ENCODE assay signal across 2 cellular contexts in genomic region chr4:142416711-142417275, GRCh38.
TF ChIP-seq lines count a peak whose summit lies in the region.

No MANE protein-coding gene starts in this region.

TF ChIP-seq in SK-N-SH, 30 proteins besides CTCF, POLR2A, EP300 and RAD21 (continued from another document):
- TF ChIP-seq YY1 (IDR thresholded peaks at IDR 0.05; ENCODE audit: low read depth) = no peak
- no peak for TF ChIP-seq CHD2 (IDR thresholded peaks at IDR 0.05; ENCODE audit: low read length, partially characterized antibody)
- no peak for TF ChIP-seq TAF1 (IDR thresholded peaks at IDR 0.05; ENCODE audit: borderline replicate concordance, low read depth, low read length)
- TF ChIP-seq SMC3 (IDR thresholded peaks at IDR 0.05; ENCODE audit: low read depth, low read length) = no peak
- no peak for TF ChIP-seq FOXM1 (IDR thresholded peaks at IDR 0.05; ENCODE audit: low read depth)
- no peak for TF ChIP-seq MEF2A (IDR thresholded peaks at IDR 0.05; ENCODE audit: borderline replicate concordance, low read depth)
- no peak for TF ChIP-seq ZBTB33 (IDR thresholded peaks at IDR 0.05; ENCODE audit: borderline replicate concordance, low read depth)
- TF ChIP-seq MAX (IDR thresholded peaks at IDR 0.05; ENCODE audit: low read depth) = no peak
- TF ChIP-seq RXRA (IDR thresholded peaks at IDR 0.05; ENCODE audit: borderline replicate concordance, low read depth) = no peak
- TF ChIP-seq REST (IDR thresholded peaks at IDR 0.05; ENCODE audit: low read depth, low read length) = no peak

TF ChIP-seq in SK-N-SH treated with all-trans-retinoic acid at 6 μM for 48 hours, 23 proteins besides CTCF, POLR2A, EP300 and RAD21 (continued from another document):
- no peak for TF ChIP-seq TSHZ2 (CRISPR knock-in tag; IDR thresholded peaks at IDR 0.05)
TF ChIP-seq in SK-N-SH treated with all-trans-retinoic acid at 6 μM for 48 hours: peak in this region for 0.
